ENCODE assay signal across 21 cellular contexts in genomic region chr4:32562010-32562409, GRCh38.
"Had no signal": no experiment of that assay in that cellular context is flagged by ENCODE, and none has a peak within 500 bp of the region (broad histone marks: within the 10 kb centered on the region; RNA-seq: fewer than 3 reads in every experiment).

No MANE protein-coding gene starts in this region.

- DNase-seq: activated B cell treated with CpG ODN at 0.5 μM for 24 hours; activated CD4-positive, alpha-beta memory T cell treated with anti-CD3 and anti-CD28 coated beads for 36 hours; activated CD4-positive, alpha-beta T cell treated with anti-CD3 and anti-CD28 coated beads, Interleukin-2, amount 10 ng/mL, durations not matched to agents 7 days and 5 days; activated CD8-positive, alpha-beta memory T cell treated with anti-CD3 and anti-CD28 coated beads for 24 hours; activated gamma-delta T cell treated with Interleukin-2 at 50 U/mL for 16 hours; activated naive CD4-positive, alpha-beta T cell treated with anti-CD3 and anti-CD28 coated beads, Interleukin-2, amount 10 ng/mL, durations not matched to agents 7 days and 5 days; activated naive CD8-positive, alpha-beta T cell treated with anti-CD3 and anti-CD28 coated beads for 36 hours; activated T-cell treated with anti-CD3 and anti-CD28 coated beads for 4 hours; activated T-cell treated with anti-CD3 and anti-CD28 coated beads, Interleukin-2, amount 50 U/mL, for 72 hours; anterior cingulate cortex; colonic mucosa; KG1; NCI-H1048; NCI-H1694; NCI-H2029; NCI-H2107; NCI-H446; PC-3; SHP77 had no signal

- H3K9me3 ChIP-seq: colonic mucosa, SJSA1 had no signal

- H3K4me3 ChIP-seq: colonic mucosa, SJSA1 had no signal

- H3K4me1 ChIP-seq: colonic mucosa, SJSA1 had no signal

- ATAC-seq: activated T-cell treated with anti-CD3 and anti-CD28 coated beads, Interleukin-2, amount 50 U/mL, for 72 hours; PC-3; SK-N-SH treated with all-trans-retinoic acid at 6 μM for 48 hours had no signal

- H3K27me3 ChIP-seq: colonic mucosa, SJSA1 had no signal

- H3K36me3 ChIP-seq: colonic mucosa, SJSA1 had no signal

- H3K27ac ChIP-seq: colonic mucosa, SJSA1 had no signal
